Comparison of ENCODE assay signal across 28 cellular contexts in genomic region chr9:108045851-108046250, GRCh38.
"Had no signal": no experiment of that assay in that cellular context is flagged by ENCODE, and none has a peak within 500 bp of the region (broad histone marks: within the 10 kb centered on the region; RNA-seq: fewer than 3 reads in every experiment).

No MANE protein-coding gene starts in this region.

- H3K27ac ChIP-seq: left ventricle myocardium inferior, pancreas, prostate gland, skin epidermis, stomach, testis, thyroid gland, transverse colon, upper lobe of right lung had no signal

- H3K27me3 Mint-ChIP-seq: memory B cell; natural killer cell treated with Interleukin-12 subunit alpha and Interleukin-12 subunit beta and Interleukin-15 and Interleukin-18, amount 100 ng/mL, for 72 hours; stimulated activated naive B cell treated with anti-CD40 and anti-IgM and Interleukin-4, amounts not matched to agents 10 μg/mL and 1 μg/mL and 100 μg/mL, for 72 hours had no signal

- H3K27ac Mint-ChIP-seq: immature natural killer cell; memory B cell; naive thymus-derived CD4-positive, alpha-beta T cell; natural killer cell treated with Interleukin-12 subunit alpha and Interleukin-12 subunit beta and Interleukin-15 and Interleukin-18, amount 100 ng/mL, for 72 hours; stimulated activated naive B cell treated with anti-CD40 and anti-IgM and Interleukin-4, amounts not matched to agents 10 μg/mL and 1 μg/mL and 100 μg/mL, for 72 hours had no signal

- H3K4me3 Mint-ChIP-seq: immature natural killer cell; memory B cell; naive thymus-derived CD4-positive, alpha-beta T cell; natural killer cell treated with Interleukin-12 subunit alpha and Interleukin-12 subunit beta and Interleukin-15 and Interleukin-18, amount 100 ng/mL, for 72 hours; stimulated activated naive B cell treated with anti-CD40 and anti-IgM and Interleukin-4, amounts not matched to agents 10 μg/mL and 1 μg/mL and 100 μg/mL, for 72 hours had no signal

- H3K9me3 ChIP-seq: pancreas, prostate gland, testis, thyroid gland, upper lobe of right lung had no signal

- H3K36me3 Mint-ChIP-seq: natural killer cell treated with Interleukin-12 subunit alpha and Interleukin-12 subunit beta and Interleukin-15 and Interleukin-18, amount 100 ng/mL, for 72 hours had no signal

- H3K4me1 ChIP-seq: left ventricle myocardium inferior, pancreas, prostate gland, testis, thyroid gland, upper lobe of right lung had no signal

- H3K36me3 ChIP-seq: left ventricle myocardium inferior, pancreas, prostate gland, stomach, thyroid gland, transverse colon, upper lobe of right lung had no signal

- H3K27me3 ChIP-seq: pancreas, stomach, testis, thyroid gland, transverse colon, upper lobe of right lung had no signal

- DNase-seq: hypothalamus; immature natural killer cell; kidney; left ventricle myocardium inferior; midbrain; mucosa of descending colon; naive thymus-derived CD4-positive, alpha-beta T cell; pancreas; posterior cingulate gyrus; retina; right cardiac atrium; stimulated activated CD4-positive, alpha-beta T cell treated with anti-CD3 and anti-CD28 coated beads, Interleukin-12 subunit alpha, Interleukin-12 subunit beta, amount 100 ng/mL, for 4 hours; stimulated activated CD4-positive, alpha-beta T cell treated with anti-CD3 and anti-CD28 coated beads, Interleukin-15, amount 100 ng/mL, for 24 hours; stimulated activated CD4-positive, alpha-beta T cell treated with anti-CD3 and anti-CD28 coated beads, Interleukin-2, amount 100 ng/mL, for 24 hours; stimulated activated CD4-positive, alpha-beta T cell treated with anti-CD3 and anti-CD28 coated beads, Interleukin-4, amount 100 ng/mL, for 1 hour; stimulated activated naive B cell treated with anti-CD40 and anti-IgM and Interleukin-4, amounts not matched to agents 10 μg/mL and 1 μg/mL and 100 μg/mL, for 72 hours; stimulated activated naive CD8-positive, alpha-beta T cell treated with anti-CD3 and anti-CD28 coated beads, Interleukin-15, Interleukin-2, amounts not matched to agents 100 U/mL and 50 U/mL, for 24 hours; stomach; testis; thyroid gland; transverse colon; upper lobe of right lung had no signal

- H3K4me3 ChIP-seq: left ventricle myocardium inferior, lung, mucosa of descending colon, pancreas, prostate gland, skin epidermis, stomach, testis, thyroid gland, transverse colon, upper lobe of right lung had no signal

- ATAC-seq: mucosa of descending colon; naive thymus-derived CD4-positive, alpha-beta T cell; natural killer cell treated with Interleukin-12 subunit alpha and Interleukin-12 subunit beta and Interleukin-15 and Interleukin-18, amount 100 ng/mL, for 72 hours; pancreas; right cardiac atrium; sciatic nerve; stimulated activated naive B cell treated with anti-CD40 and anti-IgM and Interleukin-4, amounts not matched to agents 10 μg/mL and 1 μg/mL and 100 μg/mL, for 72 hours; stimulated activated naive CD8-positive, alpha-beta T cell treated with anti-CD3 and anti-CD28 coated beads, Interleukin-15, Interleukin-2, amounts not matched to agents 100 U/mL and 50 U/mL, for 24 hours; upper lobe of right lung had no signal

- H3K4me1 Mint-ChIP-seq: immature natural killer cell; naive thymus-derived CD4-positive, alpha-beta T cell had no signal
